Comparison of ENCODE assay signal across 13 cellular contexts in the genomic region with DNA sequence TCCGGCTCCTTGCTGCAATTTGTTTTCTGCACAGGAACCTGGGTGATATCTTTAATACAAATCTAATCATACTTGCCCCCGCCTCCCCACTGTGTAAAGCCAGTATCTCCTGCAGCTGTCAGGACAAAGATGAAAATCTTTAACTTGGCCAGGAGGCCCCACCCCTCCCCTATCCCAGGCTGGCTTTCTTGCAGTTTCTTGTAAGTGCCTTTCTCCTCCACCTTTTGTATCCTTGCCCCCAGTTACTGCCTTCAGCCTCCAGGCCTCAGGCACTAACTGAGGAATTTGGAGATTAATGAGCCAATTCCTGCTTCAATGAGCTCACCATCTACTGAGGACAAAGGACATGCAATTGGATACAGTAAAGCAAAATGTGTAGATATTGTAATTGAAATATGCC. TPM values are rescaled to one million over a fixed set of nuclear protein-coding genes. Genes with fewer than 3 reads are reported as not detected.
A peak's percentile ranks its signal among the peaks of the same experiment; 100 is the strongest.
DNase-seq lines count a peak whose midpoint lies in the region; ATAC-seq and TF ChIP-seq lines count a peak whose summit lies in the region.
"Had no signal": no experiment of that assay in that cellular context is flagged by ENCODE, and none has a peak within 500 bp of the region (broad histone marks: within the 10 kb centered on the region; RNA-seq: fewer than 3 reads in every experiment).

No MANE protein-coding gene starts in this region.

- H3K36me3 Mint-ChIP-seq in activated T-cell treated with anti-CD3 and anti-CD28 coated beads, Interleukin-2, amount 50 U/mL, for 24 hours (ENCODE audit: low read depth), result peaks cover 28% of the 10 kb centered on the region
- peaks cover 31% of the 10 kb centered on the region for H3K36me3 Mint-ChIP-seq in stimulated activated memory B cell treated with anti-CD40 and anti-IgM and Interleukin-4, amounts not matched to agents 10 μg/mL and 1 μg/mL and 100 μg/mL, for 72 hours
- H3K36me3 Mint-ChIP-seq in progenitor cell of endocrine pancreas (ENCODE audit: insufficient read depth), result peaks cover 7% of the 10 kb centered on the region

- H3K27ac Mint-ChIP-seq in activated T-cell treated with anti-CD3 and anti-CD28 coated beads, Interleukin-2, amount 50 U/mL, for 24 hours, result peak overlapping the region; percentile 88
- H3K27ac Mint-ChIP-seq in stimulated activated memory B cell treated with anti-CD40 and anti-IgM and Interleukin-4, amounts not matched to agents 10 μg/mL and 1 μg/mL and 100 μg/mL, for 72 hours, result peak overlapping the region; percentile 53
- H3K27ac Mint-ChIP-seq in progenitor cell of endocrine pancreas, result no peak overlapping the region

- TF ChIP-seq CTCF in progenitor cell of endocrine pancreas (IDR thresholded peaks at IDR 0.05; ENCODE audit: unreplicated experiment), result no peak

- peaks cover 65% of the 10 kb centered on the region for H3K4me1 Mint-ChIP-seq in activated T-cell treated with anti-CD3 and anti-CD28 coated beads, Interleukin-2, amount 50 U/mL, for 24 hours (ENCODE audit: low read depth)
- peaks cover 81% of the 10 kb centered on the region for H3K4me1 Mint-ChIP-seq in stimulated activated memory B cell treated with anti-CD40 and anti-IgM and Interleukin-4, amounts not matched to agents 10 μg/mL and 1 μg/mL and 100 μg/mL, for 72 hours
- H3K4me1 Mint-ChIP-seq in progenitor cell of endocrine pancreas (ENCODE audit: low read depth), result peaks cover 23% of the 10 kb centered on the region

- H3K27me3 Mint-ChIP-seq in activated T-cell treated with anti-CD3 and anti-CD28 coated beads, Interleukin-2, amount 50 U/mL, for 24 hours, result no peaks in the 10 kb centered on the region
- no peaks in the 10 kb centered on the region for H3K27me3 Mint-ChIP-seq in stimulated activated memory B cell treated with anti-CD40 and anti-IgM and Interleukin-4, amounts not matched to agents 10 μg/mL and 1 μg/mL and 100 μg/mL, for 72 hours
- H3K27me3 Mint-ChIP-seq in progenitor cell of endocrine pancreas, result no peaks in the 10 kb centered on the region

- no peaks in the 10 kb centered on the region for H3K9me3 Mint-ChIP-seq in activated T-cell treated with anti-CD3 and anti-CD28 coated beads, Interleukin-2, amount 50 U/mL, for 24 hours
- H3K9me3 Mint-ChIP-seq in stimulated activated memory B cell treated with anti-CD40 and anti-IgM and Interleukin-4, amounts not matched to agents 10 μg/mL and 1 μg/mL and 100 μg/mL, for 72 hours, result no peaks in the 10 kb centered on the region
- H3K9me3 Mint-ChIP-seq in progenitor cell of endocrine pancreas (ENCODE audit: low read depth), result no peaks in the 10 kb centered on the region

- no peak for ATAC-seq in stimulated activated memory B cell treated with anti-CD40 and anti-IgM and Interleukin-4, amounts not matched to agents 10 μg/mL and 1 μg/mL and 100 μg/mL, for 72 hours
- ATAC-seq in GM21529 (IDR thresholded peaks at IDR 0.05; ENCODE audit: unreplicated experiment), result no peak
- ATAC-seq: right lobe of liver had no signal

- H3K4me3 Mint-ChIP-seq in activated T-cell treated with anti-CD3 and anti-CD28 coated beads, Interleukin-2, amount 50 U/mL, for 24 hours, result peak overlapping the region; percentile 59
- H3K4me3 Mint-ChIP-seq in stimulated activated memory B cell treated with anti-CD40 and anti-IgM and Interleukin-4, amounts not matched to agents 10 μg/mL and 1 μg/mL and 100 μg/mL, for 72 hours, result no peak overlapping the region
- no peak overlapping the region for H3K4me3 Mint-ChIP-seq in progenitor cell of endocrine pancreas (ENCODE audit: low read depth)

- no peak for DNase-seq in activated T-cell treated with anti-CD3 and anti-CD28 coated beads, Interleukin-2, amount 50 U/mL, for 24 hours
- DNase-seq in activated T-cell treated with anti-CD3 and anti-CD28 coated beads, Interleukin-2, amount 50 U/mL, for 48 hours, result no peak
- DNase-seq in SK-N-DZ (ENCODE audit: low spot score), result peak; percentile 46
- DNase-seq in glomerular visceral epithelial cell (ENCODE audit: extremely low spot score), result peak; percentile 7
- DNase-seq in progenitor cell of endocrine pancreas (ENCODE audit: low spot score, unreplicated experiment), result no peak
- no peak for DNase-seq in activated CD8-positive, alpha-beta memory T cell treated with anti-CD3 and anti-CD28 coated beads for 24 hours
- DNase-seq: brain microvascular endothelial cell, heart right ventricle, NCI-H1105 treated with DMSO at 0.1 percent for 48 hours, right lobe of liver, stomach had no signal

RNA-seq across cellular contexts. Expression of a gene that starts 6.5 kb away (rescaled TPM):
- not detected in 2 replicates for polyA plus RNA-seq in SK-N-DZ (2014; cell fraction: cytosol; rRNA removed)
- polyA plus RNA-seq in SK-N-DZ (2014; cell fraction: nucleus; rRNA removed), result not detected in 2 replicates
- total RNA-seq in progenitor cell of endocrine pancreas, result not detected in 2 replicates

RNA-seq across cellular contexts. Expression of a gene that starts 40.3 kb away (rescaled TPM):
- polyA plus RNA-seq in SK-N-DZ (2014; cell fraction: cytosol; rRNA removed), result 1.2 and 2.1 TPM in 2 replicates
- polyA plus RNA-seq in SK-N-DZ (2014; cell fraction: nucleus; rRNA removed), result 1.6 and 2.4 TPM in 2 replicates
- 20.6 and 23.7 TPM in 2 replicates for total RNA-seq in progenitor cell of endocrine pancreas

Comparison
In these comparisons a context has a peak if more than half of its experiments do, and no peak if none do; other contexts are left out.
1. DNase-seq: peak in SK-N-DZ (single experiment) and glomerular visceral epithelial cell (single experiment); none in activated T-cell treated with anti-CD3 and anti-CD28 coated beads, Interleukin-2, amount 50 U/mL, for 24 hours (single experiment), activated T-cell treated with anti-CD3 and anti-CD28 coated beads, Interleukin-2, amount 50 U/mL, for 48 hours (0 of 2), progenitor cell of endocrine pancreas (single experiment) and activated CD8-positive, alpha-beta memory T cell treated with anti-CD3 and anti-CD28 coated beads for 24 hours (single experiment).